In genomic region chr9:100427366-100428263, GRCh38 we compare ENCODE assay signal across 8 cellular contexts. TPM values are rescaled to one million over a fixed set of nuclear protein-coding genes. Genes with fewer than 3 reads are reported as not detected.
DNase-seq lines count a peak whose midpoint lies in the region; ATAC-seq and TF ChIP-seq lines count a peak whose summit lies in the region.

No MANE protein-coding gene starts in this region.

- no peaks in the 10 kb centered on the region for H3K9me3 Mint-ChIP-seq in activated CD4-positive, alpha-beta T cell treated with anti-CD3 and anti-CD28 coated beads, Interleukin-2, amount 10 ng/mL, durations not matched to agents 24 days and 14 days
- no peaks in the 10 kb centered on the region for H3K9me3 Mint-ChIP-seq in mesothelial cell of epicardium

- peak overlapping the region; percentile 76 for H3K27ac Mint-ChIP-seq in activated CD4-positive, alpha-beta T cell treated with anti-CD3 and anti-CD28 coated beads, Interleukin-2, amount 10 ng/mL, durations not matched to agents 24 days and 14 days
- peak overlapping the region; percentile 68 for H3K27ac Mint-ChIP-seq in mesothelial cell of epicardium

- peak overlapping the region; percentile 87 to 96 (median 88) for H3K27ac ChIP-seq in stomach

- no peaks in the 10 kb centered on the region for H3K9me3 ChIP-seq in stomach

- H3K36me3 Mint-ChIP-seq in activated CD4-positive, alpha-beta T cell treated with anti-CD3 and anti-CD28 coated beads, Interleukin-2, amount 10 ng/mL, durations not matched to agents 24 days and 14 days (ENCODE audit: low read depth) = peaks cover 2% of the 10 kb centered on the region
- peaks cover 4% of the 10 kb centered on the region for H3K36me3 Mint-ChIP-seq in mesothelial cell of epicardium

- 3 to 7% (median 6%) methylated on average over 28 to 65 of the region's 65 CpGs for WGBS in stomach, 5 donors

- peaks cover 36% of the 10 kb centered on the region for H3K4me1 Mint-ChIP-seq in activated CD4-positive, alpha-beta T cell treated with anti-CD3 and anti-CD28 coated beads, Interleukin-2, amount 10 ng/mL, durations not matched to agents 24 days and 14 days
- H3K4me1 Mint-ChIP-seq in mesothelial cell of epicardium = peaks cover 30% of the 10 kb centered on the region

- H3K36me3 ChIP-seq in stomach = no peaks in the 10 kb centered on the region

- no peak for TF ChIP-seq POLR2A in stomach (IDR thresholded peaks at IDR 0.05)

- peak; percentile 7 for DNase-seq in DMS79 treated with DMSO at 0.1 percent for 48 hours (lab: John Stamatoyannopoulos, UW)
- no peak for DNase-seq in DMS79 (lab: John Stamatoyannopoulos, UW)
- DNase-seq in NCI-H1092 (lab: John Stamatoyannopoulos, UW) = peak; percentile 43
- DNase-seq in activated CD4-positive, alpha-beta T cell treated with anti-CD3 and anti-CD28 coated beads, Interleukin-2, amount 10 ng/mL, durations not matched to agents 24 days and 14 days = no peak
- peak; percentile 34 for DNase-seq in epidermal melanocyte (ENCODE audit: insufficient read length, low spot score)
- peak; percentile 40 to 67 for DNase-seq in mesothelial cell of epicardium (ENCODE audit: low spot score in 2 of 2, unreplicated experiment in 2 of 2)
- DNase-seq in stomach = peak; percentile 35

- peak overlapping the region; percentile 80 to 89 (median 83) for H3K4me3 ChIP-seq in stomach

- TF ChIP-seq CTCF in mesothelial cell of epicardium (IDR thresholded peaks at IDR 0.05; ENCODE audit: unreplicated experiment) = no peak
- no peak for TF ChIP-seq CTCF in stomach (IDR thresholded peaks at IDR 0.05)

- H3K27me3 ChIP-seq in stomach = no peaks in the 10 kb centered on the region

- no peak for TF ChIP-seq EP300 in stomach (IDR thresholded peaks at IDR 0.05)

- H3K4me1 ChIP-seq in stomach = peaks cover 15 to 37% (median 30%) of the 10 kb centered on the region in 4 donors

- peaks cover 13% of the 10 kb centered on the region for H3K27me3 Mint-ChIP-seq in activated CD4-positive, alpha-beta T cell treated with anti-CD3 and anti-CD28 coated beads, Interleukin-2, amount 10 ng/mL, durations not matched to agents 24 days and 14 days
- H3K27me3 Mint-ChIP-seq in mesothelial cell of epicardium (ENCODE audit: low read depth) = no peaks in the 10 kb centered on the region

- intact Hi-C loops in activated CD4-positive, alpha-beta T cell treated with anti-CD3 and anti-CD28 coated beads, Interleukin-2, amount 10 ng/mL, durations not matched to agents 24 days and 14 days (cut with micrococcal nuclease) = loop anchor here (2.0 kb wide), 1 partner anchor 75 kb away; the partner anchor contains the start of gene TEX10
- intact Hi-C loops in stomach (cut with DNase I; ENCODE audit: low total_unique reads) = no loop called here

- peak; percentile 54 for ATAC-seq in HG02588 (IDR thresholded peaks at IDR 0.05; ENCODE audit: unreplicated experiment)

- peak overlapping the region; percentile 84 for H3K4me3 Mint-ChIP-seq in activated CD4-positive, alpha-beta T cell treated with anti-CD3 and anti-CD28 coated beads, Interleukin-2, amount 10 ng/mL, durations not matched to agents 24 days and 14 days
- peak overlapping the region; percentile 82 for H3K4me3 Mint-ChIP-seq in mesothelial cell of epicardium

RNA-seq across cellular contexts. Expression of gene MSANTD3, which starts 0.7 kb away (rescaled TPM):
- total RNA-seq in activated CD4-positive, alpha-beta T cell treated with anti-CD3 and anti-CD28 coated beads, Interleukin-2, amount 10 ng/mL, durations not matched to agents 24 days and 14 days = 10.0 and 13.9 TPM in 2 replicates
- total RNA-seq in mesothelial cell of epicardium (34.7 to 36.6 TPM (median 35.4 TPM) in 3 replicates), stomach (100 to 1,000 TPM in 1 of 5 donors, 10 to 100 TPM in 3, 1 to 10 TPM in 1; 1.2 to 121 (median 17.5) TPM)
- 10 to 100 TPM in 2 of 3 donors, 1 to 10 TPM in 1; 9.9 to 28.8 (median 17.3) TPM for polyA plus RNA-seq in stomach

RNA-seq across cellular contexts. Expression of gene TMEFF1, which starts 45.3 kb away (rescaled TPM):
- 0.16 TPM in 1 of 2 replicates, not detected in the other for total RNA-seq in activated CD4-positive, alpha-beta T cell treated with anti-CD3 and anti-CD28 coated beads, Interleukin-2, amount 10 ng/mL, durations not matched to agents 24 days and 14 days
- total RNA-seq in mesothelial cell of epicardium (19.6 to 25.5 TPM (median 24.3 TPM) in 3 replicates), stomach (under 1 TPM in 1 of 5 donors, not detected in 4; 0.92 TPM)
- under 1 TPM in 1 of 3 donors, not detected in 2; 0.05 TPM for polyA plus RNA-seq in stomach

Comparison
In these comparisons a context has a peak if more than half of its experiments do, and no peak if none do; other contexts are left out.
1. DNase-seq: peak in DMS79 treated with DMSO at 0.1 percent for 48 hours (single experiment), NCI-H1092 (single experiment), epidermal melanocyte (single experiment), mesothelial cell of epicardium (2 of 2) and stomach (single experiment); none in DMS79 (single experiment) and activated CD4-positive, alpha-beta T cell treated with anti-CD3 and anti-CD28 coated beads, Interleukin-2, amount 10 ng/mL, durations not matched to agents 24 days and 14 days (single experiment).
2. RNA of gene TMEFF1, which starts 45.3 kb away (total RNA-seq): 19.6 to 25.5 TPM in mesothelial cell of epicardium; 0.16 TPM in activated CD4-positive, alpha-beta T cell treated with anti-CD3 and anti-CD28 coated beads, Interleukin-2, amount 10 ng/mL, durations not matched to agents 24 days and 14 days and 0.92 TPM in stomach; every median in the first group is over 10 times any median in the second.